Comparison of ENCODE assay signal across 8 cellular contexts in genomic region chr16:2497116-2497630, GRCh38. TPM values are rescaled to one million over a fixed set of nuclear protein-coding genes. Genes with fewer than 3 reads are reported as not detected.
DNase-seq lines count a peak whose midpoint lies in the region; ATAC-seq and TF ChIP-seq lines count a peak whose summit lies in the region.
"Had no signal": no experiment of that assay in that cellular context is flagged by ENCODE, and none has a peak within 500 bp of the region (broad histone marks: within the 10 kb centered on the region; RNA-seq: fewer than 3 reads in every experiment).

No MANE protein-coding gene starts in this region.

- H3K4me1 ChIP-seq in heart right ventricle, result peaks cover 28 to 48% (median 41%) of the 10 kb centered on the region in 9 donors

- 27 to 31% methylated on average over 20 to 21 of the region's 21 CpGs for WGBS in heart right ventricle, 2 donors

- H3K36me3 ChIP-seq in heart right ventricle, result peaks cover 0 to 27% (median 0%) of the 10 kb centered on the region in 9 donors

- ATAC-seq in heart right ventricle, result peak; percentile 34 to 75 (median 65)
- no peak for ATAC-seq in HG03520 (IDR thresholded peaks at IDR 0.05; ENCODE audit: unreplicated experiment)

- H3K9me3 ChIP-seq in heart right ventricle, result no peaks in the 10 kb centered on the region
- H3K9me3 ChIP-seq: stomach had no signal

- TF ChIP-seq CTCF in 22Rv1 (IDR thresholded peaks at IDR 0.05) (no peak), heart right ventricle (IDR thresholded peaks at IDR 0.05) (peak in 4 of 9 donors; percentile 8 to 37 (median 26))

- H3K27ac ChIP-seq in 22Rv1 (peak overlapping the region; percentile 76), heart right ventricle (peak overlapping the region in 9 of 10 donors; percentile 34 to 75 (median 56))

- no peak overlapping the region for H3K4me3 ChIP-seq in heart right ventricle
- H3K4me3 ChIP-seq: stomach had no signal

- DNase-seq in NCI-H2171 (lab: John Stamatoyannopoulos, UW) (peak; percentile 82), heart right ventricle (peak; percentile 75 to 87), NCI-H1436 (lab: John Stamatoyannopoulos, UW) (no peak), medulla oblongata (ENCODE audit: extremely low spot score) (no peak)
- DNase-seq: NCI-H1694 treated with DMSO at 0.1 percent for 48 hours, stomach had no signal

- H3K27me3 ChIP-seq in heart right ventricle, result no peaks in the 10 kb centered on the region
- H3K27me3 ChIP-seq: stomach had no signal

- intact Hi-C loops in heart right ventricle (cut with DNase I), result loop anchor here in 6 of 10 donors (2.0 to 5.0 kb wide), 3 partner anchors 22 to 155 kb away; partner anchors contain the start of genes CCNF (in 4 of the 6), ABCA3 (in 2 of the 6) and TBC1D24 (in 1 of the 6)

RNA-seq across cellular contexts. Expression of gene ATP6V0C, which starts 16.6 kb away (rescaled TPM):
- total RNA-seq in heart right ventricle, result 100 to 1,000 TPM; 104 to 209 (median 130) TPM
- polyA plus RNA-seq in heart right ventricle, result 100 to 1,000 TPM in 1 of 2 donors, 10 to 100 TPM in 1; 58.5 to 243 TPM

RNA-seq across cellular contexts. Expression of gene TBC1D24, which starts 22.2 kb away (rescaled TPM):
- total RNA-seq in heart right ventricle, result 10 to 100 TPM in 4 of 10 donors, 1 to 10 TPM in 6; 6.2 to 14.9 (median 9.2) TPM
- polyA plus RNA-seq in heart right ventricle, result 1 to 10 TPM; 3.4 to 5.4 TPM

RNA-seq across cellular contexts. Expression of gene AMDHD2, which starts 23.0 kb away (rescaled TPM):
- total RNA-seq in heart right ventricle, result 10 to 100 TPM in 5 of 10 donors, 1 to 10 TPM in 5; 7.1 to 20.1 (median 9.4) TPM
- polyA plus RNA-seq in heart right ventricle, result 10 to 100 TPM; 12.2 to 20.8 TPM

RNA-seq across cellular contexts. Expression of gene NTN3, which starts 26.1 kb away (rescaled TPM):
- total RNA-seq in heart right ventricle, result under 1 TPM in 3 of 10 donors, not detected in 7; 0.12 to 0.18 (median 0.17) TPM
- not detected for polyA plus RNA-seq in heart right ventricle
- polyA plus RNA-seq: stomach had no signal

RNA-seq across cellular contexts. Expression of gene CEMP1, which starts 34.0 kb away (rescaled TPM):
- total RNA-seq in heart right ventricle, result not detected
- under 1 TPM; 0.20 to 0.44 TPM for polyA plus RNA-seq in heart right ventricle

Comparison
In these comparisons a context has a peak if more than half of its experiments do, and no peak if none do; other contexts are left out.
1. DNase-seq: peak in NCI-H2171 (single experiment) and heart right ventricle (2 of 2); none in NCI-H1436 (single experiment) and medulla oblongata (single experiment).